In genomic region chr11:126132319-126132718, GRCh38 we compare ENCODE assay signal across 10 cellular contexts.
DNase-seq lines count a peak whose midpoint lies in the region; ATAC-seq lines count a peak whose summit lies in the region.
"Had no signal": no experiment of that assay in that cellular context is flagged by ENCODE, and none has a peak within 500 bp of the region (broad histone marks: within the 10 kb centered on the region; RNA-seq: fewer than 3 reads in every experiment).

No MANE protein-coding gene starts in this region.

- no peak overlapping the region for H3K4me3 ChIP-seq in muscle layer of colon (ENCODE audit: low read depth in 1 of 2, low read length in 2 of 2)

- H3K27me3 ChIP-seq in muscle layer of colon (ENCODE audit: control insufficient read depth in 1 of 2, insufficient read depth in 2 of 2, low read length in 2 of 2), result no peaks in the 10 kb centered on the region

- H3K9ac ChIP-seq in muscle layer of colon (ENCODE audit: low read length), result no peak overlapping the region

- H3K4me1 ChIP-seq in muscle layer of colon (ENCODE audit: insufficient read depth, low read length), result peaks cover 74% of the 10 kb centered on the region

- ATAC-seq in naive thymus-derived CD8-positive, alpha-beta T cell, result no peak

- H3K9me3 Mint-ChIP-seq in naive thymus-derived CD8-positive, alpha-beta T cell, result no peaks in the 10 kb centered on the region
- H3K9me3 Mint-ChIP-seq: CD4-positive, CD25-positive, alpha-beta regulatory T cell had no signal

- H3K9me3 ChIP-seq in muscle layer of colon (ENCODE audit: low read length), result no peaks in the 10 kb centered on the region

- H3K36me3 Mint-ChIP-seq in naive thymus-derived CD8-positive, alpha-beta T cell, result no peaks in the 10 kb centered on the region
- H3K36me3 Mint-ChIP-seq: CD4-positive, CD25-positive, alpha-beta regulatory T cell had no signal

- no peaks in the 10 kb centered on the region for H3K4me1 Mint-ChIP-seq in naive thymus-derived CD8-positive, alpha-beta T cell
- H3K4me1 Mint-ChIP-seq: CD4-positive, CD25-positive, alpha-beta regulatory T cell had no signal

- DNase-seq in DMS79 (lab: John Stamatoyannopoulos, UW) (peak; percentile 52), NCI-H2029 treated with DMSO at 0.1 percent for 48 hours (lab: John Stamatoyannopoulos, UW) (peak; percentile 58), dedifferentiated amniotic fluid mesenchymal stem cell (ENCODE audit: extremely low spot score) (peak; percentile 74), OCI-M2 (lab: John Stamatoyannopoulos, UW; ENCODE audit: unreplicated experiment) (no peak), NCI-H1105 treated with DMSO at 0.1 percent for 48 hours (lab: John Stamatoyannopoulos, UW) (no peak)
- no peak for DNase-seq in NK-92 treated with Interleukin-12 subunit alpha and Interleukin-12 subunit beta, amount 100 ng/mL, for 24 hours (lab: John Stamatoyannopoulos, UW)
- DNase-seq in naive thymus-derived CD8-positive, alpha-beta T cell, result no peak
- DNase-seq: activated naive CD4-positive, alpha-beta T cell treated with Interleukin-2 at 50 U/mL for 16 hours; CD4-positive, CD25-positive, alpha-beta regulatory T cell had no signal

- H3K27ac ChIP-seq in muscle layer of colon (ENCODE audit: low read depth, low read length), result peak overlapping the region; percentile 22

- H3K27ac Mint-ChIP-seq in naive thymus-derived CD8-positive, alpha-beta T cell, result no peak overlapping the region

- no peak overlapping the region for H3K4me3 Mint-ChIP-seq in naive thymus-derived CD8-positive, alpha-beta T cell
- H3K4me3 Mint-ChIP-seq: CD4-positive, CD25-positive, alpha-beta regulatory T cell had no signal

- POLR2A ChIA-PET in naive thymus-derived CD8-positive, alpha-beta T cell (lab: Charles Lee), result no interaction called here

- no peaks in the 10 kb centered on the region for H3K36me3 ChIP-seq in muscle layer of colon (ENCODE audit: insufficient read depth, low read length)

- H3K27me3 Mint-ChIP-seq in naive thymus-derived CD8-positive, alpha-beta T cell, result peaks cover 0 to 5% (median 0%) of the 10 kb centered on the region in 5 donors

Comparison
In these comparisons a context has a peak if more than half of its experiments do, and no peak if none do; other contexts are left out.
1. DNase-seq: peak in DMS79 (single experiment), NCI-H2029 treated with DMSO at 0.1 percent for 48 hours (single experiment) and dedifferentiated amniotic fluid mesenchymal stem cell (single experiment); none in OCI-M2 (single experiment), NK-92 treated with Interleukin-12 subunit alpha and Interleukin-12 subunit beta, amount 100 ng/mL, for 24 hours (single experiment), NCI-H1105 treated with DMSO at 0.1 percent for 48 hours (single experiment) and naive thymus-derived CD8-positive, alpha-beta T cell (0 of 10).